ENCODE assay signal across 11 cellular contexts in the genomic region with DNA sequence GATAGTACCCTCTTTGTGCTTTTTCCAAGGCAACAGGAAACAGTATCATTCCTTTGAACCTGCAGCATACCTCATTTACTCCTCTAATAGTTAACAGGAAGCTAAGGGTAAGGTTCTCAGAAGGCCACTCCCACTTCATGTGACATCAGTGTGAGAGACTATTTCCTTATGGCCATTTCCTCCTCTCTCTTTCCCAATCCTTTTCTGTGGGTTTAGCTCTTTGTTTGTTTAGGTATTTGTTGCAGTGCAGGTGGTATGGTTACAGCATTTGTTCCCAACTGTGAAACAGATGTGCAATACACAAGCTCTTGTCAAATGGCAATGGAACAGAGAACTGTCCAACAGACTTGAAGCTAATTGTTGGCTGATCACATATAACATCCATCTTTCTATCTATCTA. TPM values are rescaled to one million over a fixed set of nuclear protein-coding genes. Genes with fewer than 3 reads are reported as not detected.
DNase-seq lines count a peak whose midpoint lies in the region; ATAC-seq and TF ChIP-seq lines count a peak whose summit lies in the region.
"Had no signal": no experiment of that assay in that cellular context is flagged by ENCODE, and none has a peak within 500 bp of the region (broad histone marks: within the 10 kb centered on the region; RNA-seq: fewer than 3 reads in every experiment).

No MANE protein-coding gene starts in this region.

- TF ChIP-seq CTCF in endothelial cell (IDR thresholded peaks at IDR 0.05; ENCODE audit: unreplicated experiment) (no peak), progenitor cell of endocrine pancreas (IDR thresholded peaks at IDR 0.05; ENCODE audit: unreplicated experiment) (no peak)

- H3K27ac Mint-ChIP-seq in endothelial cell (ENCODE audit: unreplicated experiment) (peak overlapping the region; percentile 70), progenitor cell of endocrine pancreas (peak overlapping the region; percentile 5)

- H3K4me3 Mint-ChIP-seq in endothelial cell (ENCODE audit: unreplicated experiment) (no peak overlapping the region), progenitor cell of endocrine pancreas (ENCODE audit: low read depth) (no peak overlapping the region)

- no peak for ATAC-seq in HG03432 (IDR thresholded peaks at IDR 0.05; ENCODE audit: unreplicated experiment)
- no peak for ATAC-seq in HG02981 (IDR thresholded peaks at IDR 0.05; ENCODE audit: unreplicated experiment)
- ATAC-seq: sciatic nerve had no signal

- H3K4me1 Mint-ChIP-seq in endothelial cell (ENCODE audit: unreplicated experiment) (peaks cover 9% of the 10 kb centered on the region), progenitor cell of endocrine pancreas (ENCODE audit: low read depth) (peaks cover 42% of the 10 kb centered on the region)

- H3K27me3 Mint-ChIP-seq in endothelial cell (ENCODE audit: unreplicated experiment) (no peaks in the 10 kb centered on the region), progenitor cell of endocrine pancreas (no peaks in the 10 kb centered on the region)

- H3K9me3 Mint-ChIP-seq in endothelial cell (ENCODE audit: unreplicated experiment), result no peaks in the 10 kb centered on the region
- H3K9me3 Mint-ChIP-seq in progenitor cell of endocrine pancreas (ENCODE audit: low read depth), result no peaks in the 10 kb centered on the region

- DNase-seq in NCI-H1092 treated with DMSO at 0.1 percent for 48 hours (lab: John Stamatoyannopoulos, UW) (peak; percentile 2), NCI-H1092 (lab: John Stamatoyannopoulos, UW) (no peak), NCI-H2107 treated with DMSO at 0.1 percent for 48 hours (lab: John Stamatoyannopoulos, UW; ENCODE audit: unreplicated experiment) (peak; percentile 89), endothelial cell (ENCODE audit: low spot score) (peak; percentile 3), progenitor cell of endocrine pancreas (ENCODE audit: low spot score, unreplicated experiment) (no peak)
- DNase-seq in effector CD4-positive, alpha-beta T cell, result no peak

- H3K36me3 Mint-ChIP-seq in endothelial cell (ENCODE audit: low read depth, unreplicated experiment), result no peaks in the 10 kb centered on the region
- peaks cover 3% of the 10 kb centered on the region for H3K36me3 Mint-ChIP-seq in progenitor cell of endocrine pancreas (ENCODE audit: insufficient read depth)

RNA-seq across cellular contexts. Expression of a gene that starts 14.7 kb away (rescaled TPM):
- total RNA-seq in endothelial cell (ENCODE audit: unreplicated experiment), result 0.69 TPM
- 9.9 and 10.9 TPM in 2 replicates for total RNA-seq in progenitor cell of endocrine pancreas
- total RNA-seq: ascending aorta; T-helper 2 cell treated with Interferon-gamma antibody and Interleukin-4, amounts not matched to agents 100 ng/mL and 5 ng/mL, for 36 hours had no signal

Comparison
In these comparisons a context has a peak if more than half of its experiments do, and no peak if none do; other contexts are left out.
1. DNase-seq: peak in NCI-H1092 treated with DMSO at 0.1 percent for 48 hours (single experiment), NCI-H2107 treated with DMSO at 0.1 percent for 48 hours (single experiment) and endothelial cell (single experiment); none in NCI-H1092 (single experiment), progenitor cell of endocrine pancreas (single experiment) and effector CD4-positive, alpha-beta T cell (single experiment).